8 cellular contexts compared by ENCODE assay signal in the genomic region with DNA sequence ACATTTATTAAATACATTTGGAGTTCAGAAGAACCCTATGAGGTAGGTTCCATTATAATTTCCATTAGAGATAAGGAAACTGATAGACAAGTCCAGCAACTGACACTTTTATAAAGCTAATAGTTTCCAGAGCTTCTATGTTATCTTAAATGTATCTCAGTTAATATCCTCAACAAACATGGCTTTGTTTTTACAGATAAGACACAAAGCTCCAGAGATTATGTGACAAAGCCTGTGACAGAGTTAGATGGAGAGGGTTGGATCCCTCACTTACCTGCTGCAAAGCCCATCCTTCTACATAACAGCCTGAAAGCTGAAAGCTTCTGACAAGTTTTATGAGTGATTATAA. TPM values are rescaled to one million over a fixed set of nuclear protein-coding genes. Genes with fewer than 3 reads are reported as not detected.
DNase-seq lines count a peak whose midpoint lies in the region; ATAC-seq, FAIRE-seq and TF ChIP-seq lines count a peak whose summit lies in the region.

No MANE protein-coding gene starts in this region.

- no peaks in the 10 kb centered on the region for H4K20me1 ChIP-seq in BLaER1 treated with 17β-estradiol and CSF1 and Interleukin-3, amounts not matched to agents 10 nM and 100 nM

- H3K27ac Mint-ChIP-seq in naive thymus-derived CD4-positive, alpha-beta T cell = peak overlapping the region; percentile 90 to 97 (median 96)

- DNase-seq in bronchial epithelial cell (ENCODE audit: low read depth) (no peak), LoVo (ENCODE audit: low spot score) (no peak), NCI-H526 (lab: John Stamatoyannopoulos, UW) (no peak), frontal cortex (ENCODE audit: low spot score in 2 of 2) (no peak), NCI-H1048 (lab: John Stamatoyannopoulos, UW) (no peak)
- no peak for DNase-seq in naive thymus-derived CD4-positive, alpha-beta T cell

- peaks cover 7 to 23% (median 20%) of the 10 kb centered on the region in 5 donors for H3K36me3 Mint-ChIP-seq in naive thymus-derived CD4-positive, alpha-beta T cell

- peaks cover 0 to 2% (median 0%) of the 10 kb centered on the region in 5 donors for H3K27me3 Mint-ChIP-seq in naive thymus-derived CD4-positive, alpha-beta T cell

- ATAC-seq in HG03159 (IDR thresholded peaks at IDR 0.05; ENCODE audit: unreplicated experiment) = peak; percentile 4
- ATAC-seq in naive thymus-derived CD4-positive, alpha-beta T cell = peak; percentile 6

- CTCF ChIA-PET in naive thymus-derived CD4-positive, alpha-beta T cell (lab: Charles Lee) = interaction anchor here (0.7 to 2.2 kb wide), 3 partner anchors 11 to 56 kb away, joined by 3 to 10 read pairs (median 8); no protein-coding TSS in a partner anchor

- H3K4me1 ChIP-seq in BLaER1 treated with 17β-estradiol and CSF1 and Interleukin-3, amounts not matched to agents 10 nM and 100 nM = peaks cover 9 to 23% (median 15%) of the 10 kb centered on the region in 10 experiments; a peak in 19 of 20 replicates
- H3K4me1 ChIP-seq in naive thymus-derived CD4-positive, alpha-beta T cell (ENCODE audit: control insufficient read depth in 2 of 2, insufficient read depth in 2 of 2, low read length in 2 of 2) = peaks cover 9 to 20% of the 10 kb centered on the region in 2 donors

- no peaks in the 10 kb centered on the region for H3K9me3 ChIP-seq in BLaER1 treated with 17β-estradiol and CSF1 and Interleukin-3, amounts not matched to agents 10 nM and 100 nM (replicated peaks in 1 of 11)
- no peaks in the 10 kb centered on the region for H3K9me3 ChIP-seq in naive thymus-derived CD4-positive, alpha-beta T cell (ENCODE audit: control insufficient read depth in 2 of 3, low read length in 3 of 3)

- H3K4me3 Mint-ChIP-seq in naive thymus-derived CD4-positive, alpha-beta T cell = peak overlapping the region; percentile 94 to 98 (median 96)

- FAIRE-seq in bronchial epithelial cell (lab: Jason Lieb, UNC) (no peak), frontal cortex (lab: Jason Lieb, UNC) (no peak)

- no peaks in the 10 kb centered on the region for H3K27me3 ChIP-seq in BLaER1 treated with 17β-estradiol and CSF1 and Interleukin-3, amounts not matched to agents 10 nM and 100 nM
- H3K27me3 ChIP-seq in bronchial epithelial cell (ENCODE audit: control insufficient read depth, insufficient read depth, low read length) = no peaks in the 10 kb centered on the region
- no peaks in the 10 kb centered on the region for H3K27me3 ChIP-seq in naive thymus-derived CD4-positive, alpha-beta T cell (ENCODE audit: control insufficient read depth in 2 of 2, insufficient read depth in 2 of 2, low read length in 2 of 2)

- H3K4me2 ChIP-seq in BLaER1 treated with 17β-estradiol and CSF1 and Interleukin-3, amounts not matched to agents 10 nM and 100 nM = peak overlapping the region; percentile 71 to 87 (median 82)

- peak overlapping the region in 9 of 11 experiments; percentile 63 to 81 (median 77); a peak in 17 of 22 replicates for H3K27ac ChIP-seq in BLaER1 treated with 17β-estradiol and CSF1 and Interleukin-3, amounts not matched to agents 10 nM and 100 nM
- peak overlapping the region; percentile 73 for H3K27ac ChIP-seq in naive thymus-derived CD4-positive, alpha-beta T cell (ENCODE audit: low read depth, low read length)

- H3K4me3 ChIP-seq in BLaER1 treated with 17β-estradiol and CSF1 and Interleukin-3, amounts not matched to agents 10 nM and 100 nM = peak overlapping the region; percentile 82 to 97 (median 89)
- peak overlapping the region; percentile 89 for H3K4me3 ChIP-seq in bronchial epithelial cell (ENCODE audit: low read depth, low read length)
- H3K4me3 ChIP-seq in naive thymus-derived CD4-positive, alpha-beta T cell (ENCODE audit: low read length) = peak overlapping the region; percentile 81

- intact Hi-C loops in naive thymus-derived CD4-positive, alpha-beta T cell (cut with micrococcal nuclease) = loop anchor here (1.0 to 5.0 kb wide), 9 partner anchors 56 to 1010 kb away; partner anchors contain the start of genes RNF13 (in 2 of the 2), EIF2A (in 1 of the 2), GYG1 (in 1 of the 2) and HLTF (in 1 of the 2)

- peaks cover 12 to 54% (median 30%) of the 10 kb centered on the region in 7 donors for H3K4me1 Mint-ChIP-seq in naive thymus-derived CD4-positive, alpha-beta T cell

- peak overlapping the region; percentile 80 to 93 (median 87); a peak in 21 of 22 replicates for H3K9ac ChIP-seq in BLaER1 treated with 17β-estradiol and CSF1 and Interleukin-3, amounts not matched to agents 10 nM and 100 nM

- TF ChIP-seq CTCF in bronchial epithelial cell (IDR thresholded peaks at IDR 0.05; ENCODE audit: insufficient read depth, low read length, severe bottlenecking) = no peak

- H3K9me3 Mint-ChIP-seq in naive thymus-derived CD4-positive, alpha-beta T cell = no peaks in the 10 kb centered on the region

- peaks cover 20 to 34% (median 24%) of the 10 kb centered on the region in 11 experiments for H3K36me3 ChIP-seq in BLaER1 treated with 17β-estradiol and CSF1 and Interleukin-3, amounts not matched to agents 10 nM and 100 nM
- peaks cover 5% of the 10 kb centered on the region for H3K36me3 ChIP-seq in bronchial epithelial cell (ENCODE audit: control insufficient read depth, insufficient read depth, low read length)
- H3K36me3 ChIP-seq in naive thymus-derived CD4-positive, alpha-beta T cell (ENCODE audit: control insufficient read depth in 2 of 3, insufficient read depth in 3 of 3, low read length in 3 of 3) = peaks cover 0 to 13% (median 0%) of the 10 kb centered on the region in 3 experiments

- POLR2A ChIA-PET in naive thymus-derived CD4-positive, alpha-beta T cell (lab: Charles Lee) = interaction anchor here (0.6 to 2.2 kb wide), 5 partner anchors 61 to 1010 kb away, joined by 3 to 20 read pairs (median 5); partner anchors contain the start of genes HPS3, RNF13, SELENOT and SIAH2

RNA-seq across cellular contexts. Expression of gene COMMD2, which starts 0.5 kb away (rescaled TPM):
- total RNA-seq in bronchial epithelial cell (33.2 and 43.5 TPM in 2 replicates), frontal cortex (106 TPM)
- 10 to 100 TPM; 29.9 to 44.4 (median 33.4) TPM for total RNA-seq in naive thymus-derived CD4-positive, alpha-beta T cell
- polyA plus RNA-seq in naive thymus-derived CD4-positive, alpha-beta T cell = 10 to 100 TPM; 75.4 to 77.5 TPM

RNA-seq across cellular contexts. Expression of gene ANKUB1, which starts 39.6 kb away (rescaled TPM):
- 0.26 and 2.1 TPM in 2 replicates for total RNA-seq in bronchial epithelial cell
- not detected for total RNA-seq in naive thymus-derived CD4-positive, alpha-beta T cell
- polyA plus RNA-seq in naive thymus-derived CD4-positive, alpha-beta T cell = not detected
- total RNA-seq in frontal cortex = 0.41 TPM
